ENCODE assay signal across 23 cellular contexts in genomic region chr14:104143521-104144452, GRCh38. TPM values are rescaled to one million over a fixed set of nuclear protein-coding genes. Genes with fewer than 3 reads are reported as not detected.
A peak's percentile ranks its signal among the peaks of the same experiment; 100 is the strongest.
DNase-seq lines count a peak whose midpoint lies in the region; ATAC-seq and TF ChIP-seq lines count a peak whose summit lies in the region.
"Had no signal": no experiment of that assay in that cellular context is flagged by ENCODE, and none has a peak within 500 bp of the region (broad histone marks: within the 10 kb centered on the region; RNA-seq: fewer than 3 reads in every experiment).

No MANE protein-coding gene starts in this region.

- no peaks in the 10 kb centered on the region for H3K4me1 Mint-ChIP-seq in natural killer cell treated with Interleukin-12 subunit alpha and Interleukin-12 subunit beta and Interleukin-15 and Interleukin-18, amount 100 ng/mL, for 72 hours (ENCODE audit: low read depth in 2 of 2)
- H3K4me1 Mint-ChIP-seq in natural killer cell (no peaks in the 10 kb centered on the region), endothelial cell (ENCODE audit: unreplicated experiment) (peaks cover 30% of the 10 kb centered on the region), mesothelial cell of epicardium (peaks cover 32% of the 10 kb centered on the region)
- H3K4me1 Mint-ChIP-seq: CD4-positive, alpha-beta memory T cell had no signal

- H3K9me3 ChIP-seq in stomach: no peaks in the 10 kb centered on the region
- no peaks in the 10 kb centered on the region for H3K9me3 ChIP-seq in testis
- H3K9me3 ChIP-seq: suprapubic skin had no signal

- no peak for ATAC-seq in natural killer cell treated with Interleukin-12 subunit alpha and Interleukin-12 subunit beta and Interleukin-15 and Interleukin-18, amount 100 ng/mL, for 72 hours
- no peak for ATAC-seq in natural killer cell
- ATAC-seq in esophagus mucosa: no peak
- ATAC-seq: HepG2, PC-3 had no signal

- intact Hi-C loops in natural killer cell (cut with micrococcal nuclease): no loop called here
- intact Hi-C loops in stomach (cut with DNase I; ENCODE audit: low total_unique reads): no loop called here
- intact Hi-C loops in testis (cut with DNase I; ENCODE audit: low total_unique reads): loop anchor here (10.0 kb wide), 1 partner anchor 491 kb away; no protein-coding TSS in a partner anchor

- H3K4me3 Mint-ChIP-seq in natural killer cell treated with Interleukin-12 subunit alpha and Interleukin-12 subunit beta and Interleukin-15 and Interleukin-18, amount 100 ng/mL, for 72 hours: no peak overlapping the region
- no peak overlapping the region for H3K4me3 Mint-ChIP-seq in natural killer cell
- H3K4me3 Mint-ChIP-seq in endothelial cell (ENCODE audit: unreplicated experiment): peak overlapping the region; percentile 62
- H3K4me3 Mint-ChIP-seq in mesothelial cell of epicardium: no peak overlapping the region
- H3K4me3 Mint-ChIP-seq: CD4-positive, alpha-beta memory T cell had no signal

- H3K36me3 ChIP-seq in stomach (no peaks in the 10 kb centered on the region), testis (ENCODE audit: low read depth, missing control alignments) (no peaks in the 10 kb centered on the region)
- H3K36me3 ChIP-seq: cardiac muscle cell, suprapubic skin had no signal

- TF ChIP-seq POLR2A in stomach (IDR thresholded peaks at IDR 0.05) (no peak), testis (IDR thresholded peaks at IDR 0.05) (no peak)

- H3K4me3 ChIP-seq in stomach (no peak overlapping the region), testis (no peak overlapping the region)
- H3K4me3 ChIP-seq: cardiac muscle cell, lung, suprapubic skin had no signal

- DNase-seq in natural killer cell treated with Interleukin-12 subunit alpha and Interleukin-12 subunit beta and Interleukin-15 and Interleukin-18, amount 100 ng/mL, for 72 hours (ENCODE audit: low spot score): peak; percentile 60
- DNase-seq in natural killer cell (no peak), endothelial cell (ENCODE audit: low spot score) (no peak), mesothelial cell of epicardium (ENCODE audit: low spot score in 2 of 2, unreplicated experiment in 2 of 2) (peak; percentile 13 to 31), stomach (peak; percentile 38), testis (no peak), A172 (ENCODE audit: low spot score) (no peak)
- DNase-seq: activated gamma-delta T cell treated with Interleukin-2 at 50 U/mL for 16 hours; anterior cingulate cortex; CD4-positive, alpha-beta memory T cell; dermis blood vessel endothelial cell; DMS 273 treated with DMSO at 0.1 percent for 48 hours; NCI-H1092; NCI-H2029; PC-3; SIG-M5 had no signal

- H3K27me3 ChIP-seq in stomach: peaks cover 0 to 39% (median 11%) of the 10 kb centered on the region in 3 donors
- H3K27me3 ChIP-seq in testis: no peaks in the 10 kb centered on the region
- H3K27me3 ChIP-seq: cardiac muscle cell had no signal

- H3K27ac ChIP-seq in stomach: peak overlapping the region in 1 of 5 donors; percentile 1
- no peak overlapping the region for H3K27ac ChIP-seq in testis
- H3K27ac ChIP-seq: cardiac muscle cell, suprapubic skin had no signal

- H3K27ac Mint-ChIP-seq in natural killer cell treated with Interleukin-12 subunit alpha and Interleukin-12 subunit beta and Interleukin-15 and Interleukin-18, amount 100 ng/mL, for 72 hours: no peak overlapping the region
- H3K27ac Mint-ChIP-seq in natural killer cell (no peak overlapping the region), endothelial cell (ENCODE audit: unreplicated experiment) (no peak overlapping the region), mesothelial cell of epicardium (no peak overlapping the region)
- H3K27ac Mint-ChIP-seq: CD4-positive, alpha-beta memory T cell had no signal

- H3K27me3 Mint-ChIP-seq in natural killer cell treated with Interleukin-12 subunit alpha and Interleukin-12 subunit beta and Interleukin-15 and Interleukin-18, amount 100 ng/mL, for 72 hours: peaks cover 0 to 2% of the 10 kb centered on the region in 2 donors
- H3K27me3 Mint-ChIP-seq in natural killer cell (ENCODE audit: low read depth in 2 of 2): peaks cover 0 to 6% of the 10 kb centered on the region in 2 donors
- H3K27me3 Mint-ChIP-seq in endothelial cell (ENCODE audit: unreplicated experiment): peaks cover 17% of the 10 kb centered on the region
- H3K27me3 Mint-ChIP-seq in mesothelial cell of epicardium (ENCODE audit: low read depth): peaks cover 5% of the 10 kb centered on the region

- no peaks in the 10 kb centered on the region for H3K9me3 Mint-ChIP-seq in natural killer cell treated with Interleukin-12 subunit alpha and Interleukin-12 subunit beta and Interleukin-15 and Interleukin-18, amount 100 ng/mL, for 72 hours
- H3K9me3 Mint-ChIP-seq in natural killer cell (no peaks in the 10 kb centered on the region), endothelial cell (ENCODE audit: unreplicated experiment) (no peaks in the 10 kb centered on the region), mesothelial cell of epicardium (no peaks in the 10 kb centered on the region)
- H3K9me3 Mint-ChIP-seq: CD4-positive, alpha-beta memory T cell had no signal

- H3K36me3 Mint-ChIP-seq in natural killer cell treated with Interleukin-12 subunit alpha and Interleukin-12 subunit beta and Interleukin-15 and Interleukin-18, amount 100 ng/mL, for 72 hours: no peaks in the 10 kb centered on the region
- H3K36me3 Mint-ChIP-seq in natural killer cell (no peaks in the 10 kb centered on the region), endothelial cell (ENCODE audit: low read depth, unreplicated experiment) (peaks cover 9% of the 10 kb centered on the region), mesothelial cell of epicardium (no peaks in the 10 kb centered on the region)
- H3K36me3 Mint-ChIP-seq: CD4-positive, alpha-beta memory T cell had no signal

- TF ChIP-seq CTCF in natural killer cell (IDR thresholded peaks at IDR 0.05) (no peak), endothelial cell (IDR thresholded peaks at IDR 0.05; ENCODE audit: unreplicated experiment) (no peak), mesothelial cell of epicardium (IDR thresholded peaks at IDR 0.05; ENCODE audit: unreplicated experiment) (no peak), stomach (IDR thresholded peaks at IDR 0.05) (no peak), testis (IDR thresholded peaks at IDR 0.05) (no peak)

- TF ChIP-seq EP300 in stomach (IDR thresholded peaks at IDR 0.05): no peak

- H3K4me1 ChIP-seq in stomach (peaks cover 2 to 17% (median 8%) of the 10 kb centered on the region in 4 donors), testis (no peaks in the 10 kb centered on the region)

- 58 to 85% (median 80%) methylated on average over 23 to 26 of the region's 26 CpGs for WGBS in stomach, 5 donors
- WGBS in testis, 2 donors: 92 to 93% methylated on average over 11 to 26 of the region's 26 CpGs

RNA-seq across cellular contexts. Expression of gene KIF26A, which starts 5.4 kb away (rescaled TPM):
- not detected for total RNA-seq in natural killer cell treated with Interleukin-12 subunit alpha and Interleukin-12 subunit beta and Interleukin-15 and Interleukin-18, amount 100 ng/mL, for 72 hours
- not detected for total RNA-seq in natural killer cell
- 96.9 TPM for total RNA-seq in endothelial cell (ENCODE audit: unreplicated experiment)
- total RNA-seq in mesothelial cell of epicardium: 18.4 to 20.0 TPM (median 19.4 TPM) in 3 replicates
- 10 to 100 TPM in 1 of 5 donors, 1 to 10 TPM in 3, under 1 TPM in 1; 0.89 to 21.7 (median 2.8) TPM for total RNA-seq in stomach
- polyA plus RNA-seq in stomach: 1 to 10 TPM in 2 of 3 donors, under 1 TPM in 1; 0.65 to 1.8 (median 1.2) TPM
- 10 to 100 TPM; 18.3 to 21.2 TPM for total RNA-seq in testis
- 5.6 TPM for polyA plus RNA-seq in testis (ENCODE audit: insufficient read depth, low read depth, low replicate concordance)
- 2.4 and 3.0 TPM in 2 replicates for total RNA-seq in A172 (2014; rRNA removed; shearing (Covaris generic))
- total RNA-seq in esophagus mucosa: 1.00 TPM
- total RNA-seq: HepG2 had no signal
- polyA plus RNA-seq: HepG2 had no signal

RNA-seq across cellular contexts. Expression of gene ASPG, which starts 58.3 kb away (rescaled TPM):
- total RNA-seq in natural killer cell treated with Interleukin-12 subunit alpha and Interleukin-12 subunit beta and Interleukin-15 and Interleukin-18, amount 100 ng/mL, for 72 hours: not detected
- not detected for total RNA-seq in natural killer cell
- 1.2 TPM for total RNA-seq in endothelial cell (ENCODE audit: unreplicated experiment)
- total RNA-seq in mesothelial cell of epicardium: 3.3 to 4.0 TPM (median 3.6 TPM) in 3 replicates
- total RNA-seq in stomach: 10 to 100 TPM in 1 of 5 donors, 1 to 10 TPM in 2, under 1 TPM in 1, not detected in 1; 0.58 to 10.7 (median 5.3) TPM
- 1 to 10 TPM in 2 of 3 donors, under 1 TPM in 1; 0.12 to 5.5 (median 4.4) TPM for polyA plus RNA-seq in stomach
- total RNA-seq in testis: 1 to 10 TPM; 2.7 to 3.7 TPM
- polyA plus RNA-seq in testis (ENCODE audit: insufficient read depth, low read depth, low replicate concordance): 3.3 TPM
- not detected in 2 replicates for total RNA-seq in A172 (2014; rRNA removed; shearing (Covaris generic))
- 59.2 TPM for total RNA-seq in esophagus mucosa
- total RNA-seq: CD4-positive, alpha-beta memory T cell; dermis blood vessel endothelial cell; fibroblast of villous mesenchyme; HepG2; osteocyte had no signal
- polyA plus RNA-seq: CD4-positive, alpha-beta memory T cell; HepG2 had no signal

Comparison
In these comparisons a context has a peak if more than half of its experiments do, and no peak if none do; other contexts are left out.
1. DNase-seq: peak in natural killer cell treated with Interleukin-12 subunit alpha and Interleukin-12 subunit beta and Interleukin-15 and Interleukin-18, amount 100 ng/mL, for 72 hours (single experiment), mesothelial cell of epicardium (2 of 2) and stomach (single experiment); none in natural killer cell (single experiment), endothelial cell (single experiment), testis (single experiment) and A172 (single experiment).